31 cellular contexts compared by ENCODE assay signal in genomic region chr18:32296851-32297250, GRCh38.
"Had no signal": no experiment of that assay in that cellular context is flagged by ENCODE, and none has a peak within 500 bp of the region (broad histone marks: within the 10 kb centered on the region; RNA-seq: fewer than 3 reads in every experiment).

No MANE protein-coding gene starts in this region.

- H2AFZ ChIP-seq: neural progenitor cell, parathyroid adenoma had no signal

- H3K4me1 ChIP-seq: neural progenitor cell, parathyroid adenoma, testis had no signal

- H3K36me3 Mint-ChIP-seq: naive thymus-derived CD8-positive, alpha-beta T cell; natural killer cell treated with Interleukin-12 subunit alpha and Interleukin-12 subunit beta and Interleukin-15 and Interleukin-18, amount 100 ng/mL, for 72 hours; neural progenitor cell; stimulated activated memory B cell treated with anti-CD40 and anti-IgM and Interleukin-4, amounts not matched to agents 10 μg/mL and 1 μg/mL and 100 μg/mL, for 72 hours; type B pancreatic cell had no signal

- H3K36me3 ChIP-seq: neural progenitor cell, ovary, spleen, suprapubic skin, tibial artery, transverse colon, upper lobe of right lung, uterus had no signal

- H3K4me3 ChIP-seq: neural progenitor cell, ovary, psoas muscle, skin epidermis, smooth muscle cell, spleen, suprapubic skin, testis, tibial artery, transverse colon, upper lobe of right lung, uterus had no signal

- H3K9me3 Mint-ChIP-seq: naive thymus-derived CD8-positive, alpha-beta T cell; natural killer cell treated with Interleukin-12 subunit alpha and Interleukin-12 subunit beta and Interleukin-15 and Interleukin-18, amount 100 ng/mL, for 72 hours; neural progenitor cell; stimulated activated memory B cell treated with anti-CD40 and anti-IgM and Interleukin-4, amounts not matched to agents 10 μg/mL and 1 μg/mL and 100 μg/mL, for 72 hours; stimulated activated naive CD8-positive, alpha-beta T cell treated with anti-CD3 and anti-CD28 coated beads, Interleukin-15, amount 100 ng/mL, for 72 hours; type B pancreatic cell had no signal

- H3K27me3 Mint-ChIP-seq: progenitor cell of endocrine pancreas; stimulated activated memory B cell treated with anti-CD40 and anti-IgM and Interleukin-4, amounts not matched to agents 10 μg/mL and 1 μg/mL and 100 μg/mL, for 72 hours; stimulated activated naive CD8-positive, alpha-beta T cell treated with anti-CD3 and anti-CD28 coated beads, Interleukin-15, amount 100 ng/mL, for 72 hours; type B pancreatic cell had no signal

- DNase-seq: naive thymus-derived CD8-positive, alpha-beta T cell; occipital lobe; ovary; posterior cingulate gyrus; psoas muscle; right cardiac atrium; spleen; stimulated activated CD4-positive, alpha-beta T cell treated with anti-CD3 and anti-CD28 coated beads, Interleukin-12 subunit alpha, Interleukin-12 subunit beta, amount 100 ng/mL, for 4 hours; stimulated activated CD4-positive, alpha-beta T cell treated with anti-CD3 and anti-CD28 coated beads, Interleukin-1b, Interleukin-23, amount 100 ng/mL, for 48 hours; stimulated activated CD4-positive, alpha-beta T cell treated with anti-CD3 and anti-CD28 coated beads, Interleukin-4, amount 100 ng/mL, for 1 hour; stimulated activated CD4-positive, alpha-beta T cell treated with anti-CD3 and anti-CD28 coated beads, Interleukin-4, amount 100 ng/mL, for 4 hours; stimulated activated CD8-positive, alpha-beta memory T cell treated with anti-CD3 and anti-CD28 coated beads, Interleukin-4, amount 100 ng/mL, for 48 hours; stimulated activated naive CD4-positive, alpha-beta T cell; stimulated activated naive CD8-positive, alpha-beta T cell treated with anti-CD3 and anti-CD28 coated beads, Interleukin-15, amount 100 ng/mL, for 72 hours; stimulated activated naive CD8-positive, alpha-beta T cell treated with anti-CD3 and anti-CD28 coated beads, Interleukin-15, Interleukin-2, amounts not matched to agents 100 U/mL and 50 U/mL, for 24 hours; substantia nigra; testis; tibial artery; transverse colon; upper lobe of right lung; uterus had no signal

- H3K4me3 Mint-ChIP-seq: naive thymus-derived CD8-positive, alpha-beta T cell; natural killer cell treated with Interleukin-12 subunit alpha and Interleukin-12 subunit beta and Interleukin-15 and Interleukin-18, amount 100 ng/mL, for 72 hours; neural progenitor cell; stimulated activated memory B cell treated with anti-CD40 and anti-IgM and Interleukin-4, amounts not matched to agents 10 μg/mL and 1 μg/mL and 100 μg/mL, for 72 hours; stimulated activated naive CD8-positive, alpha-beta T cell treated with anti-CD3 and anti-CD28 coated beads, Interleukin-15, amount 100 ng/mL, for 72 hours; type B pancreatic cell had no signal

- H3K27ac ChIP-seq: neural progenitor cell, ovary, parathyroid adenoma, psoas muscle, skin epidermis, spleen, suprapubic skin, testis, tibial artery, transverse colon, upper lobe of right lung, uterus had no signal

- H3K4me2 ChIP-seq: neural progenitor cell, smooth muscle cell had no signal

- ATAC-seq: naive thymus-derived CD8-positive, alpha-beta T cell; natural killer cell treated with Interleukin-12 subunit alpha and Interleukin-12 subunit beta and Interleukin-15 and Interleukin-18, amount 100 ng/mL, for 72 hours; psoas muscle; right cardiac atrium; sciatic nerve; stimulated activated memory B cell treated with anti-CD40 and anti-IgM and Interleukin-4, amounts not matched to agents 10 μg/mL and 1 μg/mL and 100 μg/mL, for 72 hours; stimulated activated naive CD8-positive, alpha-beta T cell treated with anti-CD3 and anti-CD28 coated beads, Interleukin-15, amount 100 ng/mL, for 72 hours; stimulated activated naive CD8-positive, alpha-beta T cell treated with anti-CD3 and anti-CD28 coated beads, Interleukin-15, Interleukin-2, amounts not matched to agents 100 U/mL and 50 U/mL, for 24 hours; upper lobe of right lung had no signal

- H3K79me2 ChIP-seq: parathyroid adenoma had no signal

- H3K9ac ChIP-seq: neural progenitor cell, parathyroid adenoma had no signal

- H3K4me1 Mint-ChIP-seq: naive thymus-derived CD8-positive, alpha-beta T cell; neural progenitor cell; stimulated activated memory B cell treated with anti-CD40 and anti-IgM and Interleukin-4, amounts not matched to agents 10 μg/mL and 1 μg/mL and 100 μg/mL, for 72 hours; stimulated activated naive CD8-positive, alpha-beta T cell treated with anti-CD3 and anti-CD28 coated beads, Interleukin-15, amount 100 ng/mL, for 72 hours had no signal

- H3K27me3 ChIP-seq: neural progenitor cell, ovary, suprapubic skin, testis, tibial artery, transverse colon, upper lobe of right lung, uterus had no signal

- H3K9me3 ChIP-seq: ovary, psoas muscle, spleen, suprapubic skin, testis, tibial artery, transverse colon, upper lobe of right lung, uterus had no signal

- H3K27ac Mint-ChIP-seq: naive thymus-derived CD8-positive, alpha-beta T cell; natural killer cell treated with Interleukin-12 subunit alpha and Interleukin-12 subunit beta and Interleukin-15 and Interleukin-18, amount 100 ng/mL, for 72 hours; neural progenitor cell; progenitor cell of endocrine pancreas; stimulated activated memory B cell treated with anti-CD40 and anti-IgM and Interleukin-4, amounts not matched to agents 10 μg/mL and 1 μg/mL and 100 μg/mL, for 72 hours; type B pancreatic cell had no signal
